20 cellular contexts compared by ENCODE assay signal in the genomic region with DNA sequence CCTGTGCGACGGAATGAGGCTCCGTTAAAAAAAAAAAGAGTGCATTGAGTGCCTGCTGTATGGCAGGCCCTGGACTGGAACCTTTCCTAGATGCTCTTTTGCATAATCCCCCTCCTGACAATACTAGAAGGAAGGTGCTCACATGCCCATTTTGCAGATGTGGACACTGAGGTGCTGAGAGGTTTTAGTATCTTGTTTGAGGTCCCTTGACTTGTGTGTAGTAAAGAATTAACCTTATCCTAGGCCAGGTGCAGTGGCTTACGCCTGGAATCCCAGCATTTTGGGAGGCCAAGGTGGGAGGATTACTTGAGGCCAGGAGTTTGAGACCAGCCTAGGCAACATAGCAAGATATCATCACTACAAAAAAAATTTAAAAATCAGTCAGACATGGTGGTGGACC. TPM values are rescaled to one million over a fixed set of nuclear protein-coding genes. Genes with fewer than 3 reads are reported as not detected.
DNase-seq lines count a peak whose midpoint lies in the region; ATAC-seq, FAIRE-seq and TF ChIP-seq lines count a peak whose summit lies in the region.
"Had no signal": no experiment of that assay in that cellular context is flagged by ENCODE, and none has a peak within 500 bp of the region (broad histone marks: within the 10 kb centered on the region; RNA-seq: fewer than 3 reads in every experiment).

No MANE protein-coding gene starts in this region.

- H2AFZ ChIP-seq in Karpas-422 (ENCODE audit: low read length) (no peak overlapping the region), smooth muscle cell (ENCODE audit: low read depth) (no peak overlapping the region)

- no peak for ATAC-seq in A549
- ATAC-seq: CD8-positive, alpha-beta T cell had no signal

- H3K27me3 ChIP-seq in Karpas-422 (ENCODE audit: low read length) (no peaks in the 10 kb centered on the region), smooth muscle cell (ENCODE audit: low read depth) (no peaks in the 10 kb centered on the region), tibial nerve (no peaks in the 10 kb centered on the region)
- H3K27me3 ChIP-seq: BLaER1 had no signal

- no peaks in the 10 kb centered on the region for H3K9me2 ChIP-seq in Karpas-422 (replicated peaks; ENCODE audit: insufficient read depth, low read length)

- CTCF ChIA-PET in A549 (lab: Yijun Ruan, JAX): interaction anchor here (1.5 to 14.7 kb wide), 3 partner anchors 9 to 37 kb away, joined by 4 to 160 read pairs (median 27); no protein-coding TSS in a partner anchor

- H3K4me2 ChIP-seq in A549 (peak overlapping the region; percentile 63), Karpas-422 (ENCODE audit: low read depth, low read length, poor library complexity, severe bottlenecking) (no peak overlapping the region), smooth muscle cell (no peak overlapping the region)
- H3K4me2 ChIP-seq: BLaER1 had no signal

- TF ChIP-seq EP300 in A549 (IDR thresholded peaks at IDR 0.05): no peak
- TF ChIP-seq EP300 in tibial nerve (IDR thresholded peaks at IDR 0.05): no peak

- H3K4me1 ChIP-seq in A549 (peaks cover 15% of the 10 kb centered on the region), Karpas-422 (ENCODE audit: low read length) (no peaks in the 10 kb centered on the region), smooth muscle cell (ENCODE audit: low read depth) (no peaks in the 10 kb centered on the region), tibial nerve (no peaks in the 10 kb centered on the region)
- H3K4me1 ChIP-seq: HAP-1 had no signal

- H3K4me3 ChIP-seq in A549 (no peak overlapping the region), Karpas-422 (ENCODE audit: low read length) (no peak overlapping the region), coronary artery (no peak overlapping the region), smooth muscle cell (no peak overlapping the region), tibial nerve (no peak overlapping the region)
- H3K4me3 ChIP-seq: BLaER1, HAP-1 had no signal

- TF ChIP-seq POLR2A in A549 (IDR thresholded peaks at IDR 0.05; ENCODE audit: low read length) (no peak), GM12892 (IDR thresholded peaks at IDR 0.05; ENCODE audit: low read depth, low read length) (no peak), tibial nerve (IDR thresholded peaks at IDR 0.05) (no peak)

- POLR2A ChIA-PET in A549 (lab: Yijun Ruan, JAX): no interaction called here

- WGBS in A549 (ENCODE audit: missing lambda C conversion rate): 97% methylated on average over 4 of the region's 4 CpGs
- 97% methylated on average over 4 of the region's 4 CpGs for WGBS in smooth muscle cell (ENCODE audit: low lambda C conversion rate)
- WGBS in tibial nerve, 2 donors: 88 to 90% methylated on average over 4 of the region's 4 CpGs

- H3K9me3 ChIP-seq in A549 (no peaks in the 10 kb centered on the region), Karpas-422 (ENCODE audit: low read length) (no peaks in the 10 kb centered on the region), smooth muscle cell (replicated peaks; ENCODE audit: low read depth) (no peaks in the 10 kb centered on the region), tibial nerve (no peaks in the 10 kb centered on the region)
- H3K9me3 ChIP-seq: BLaER1, Caco-2, HAP-1 had no signal

- H3K27ac ChIP-seq in A549 (peak overlapping the region; percentile 51 to 81; a peak in 5 of 6 replicates), Karpas-422 (ENCODE audit: low read length) (no peak overlapping the region), coronary artery (peak overlapping the region; percentile 69 to 83), smooth muscle cell (ENCODE audit: low read depth) (peak overlapping the region; percentile 77), tibial nerve (no peak overlapping the region)
- H3K27ac ChIP-seq: BLaER1, C4-2B had no signal

- TF ChIP-seq CTCF in A549 (IDR thresholded peaks at IDR 0.05): no peak
- TF ChIP-seq CTCF in coronary artery (IDR thresholded peaks at IDR 0.05): no peak
- no peak for TF ChIP-seq CTCF in smooth muscle cell (IDR thresholded peaks at IDR 0.05; ENCODE audit: borderline replicate concordance, insufficient read depth, poor library complexity, severe bottlenecking)
- no peak for TF ChIP-seq CTCF in tibial nerve (IDR thresholded peaks at IDR 0.05)

- no peak for TF ChIP-seq RAD21 in A549 (conservative IDR thresholded peaks at IDR 0.05 in 1 of 2, IDR thresholded peaks at IDR 0.05 in 1 of 2)

- H3K79me2 ChIP-seq in Karpas-422 (ENCODE audit: low read length): no peaks in the 10 kb centered on the region
- H3K79me2 ChIP-seq in smooth muscle cell (ENCODE audit: low read depth): no peaks in the 10 kb centered on the region

- DNase-seq in A549 (ENCODE audit: low read depth in 1 of 2, low spot score in 1 of 2) (no peak), Karpas-422 (peak; percentile 36), coronary artery (ENCODE audit: low spot score) (no peak), smooth muscle cell (lab: John Stamatoyannopoulos, UW; ENCODE audit: unreplicated experiment) (no peak), GM12892 (ENCODE audit: insufficient read length) (no peak), nucleus accumbens (lab: John Stamatoyannopoulos, UW) (no peak), tibial nerve (ENCODE audit: low spot score in 2 of 2) (no peak)
- DNase-seq: 8988T; CD4-positive, CD25-positive, alpha-beta regulatory T cell; CD8-positive, alpha-beta T cell; DMS153; DND-41; GOT3 had no signal

- FAIRE-seq in A549 (lab: Jason Lieb, UNC): no peak
- no peak for FAIRE-seq in GM12892 (lab: Jason Lieb, UNC)
- FAIRE-seq: G401.6, H54 had no signal

- H4K20me1 ChIP-seq in Karpas-422 (ENCODE audit: insufficient read depth, low read depth, low read length) (no peaks in the 10 kb centered on the region), smooth muscle cell (ENCODE audit: low read depth) (no peaks in the 10 kb centered on the region)
- H4K20me1 ChIP-seq: BLaER1 had no signal

- no peaks in the 10 kb centered on the region for H3F3A ChIP-seq in smooth muscle cell (ENCODE audit: low read depth)

- H3K9ac ChIP-seq in Karpas-422 (ENCODE audit: low read length) (no peak overlapping the region), smooth muscle cell (ENCODE audit: low read depth) (no peak overlapping the region)
- H3K9ac ChIP-seq: BLaER1 had no signal

- H3K36me3 ChIP-seq in Karpas-422 (ENCODE audit: insufficient read depth, low read length) (no peaks in the 10 kb centered on the region), smooth muscle cell (ENCODE audit: low read depth) (no peaks in the 10 kb centered on the region), tibial nerve (no peaks in the 10 kb centered on the region)
- H3K36me3 ChIP-seq: BLaER1, HAP-1 had no signal

TF ChIP-seq in A549, 52 proteins besides CTCF, POLR2A, EP300 and RAD21:
- no peak for TF ChIP-seq FOSL2 (IDR thresholded peaks at IDR 0.05)
- TF ChIP-seq FOSL2 (CRISPR knock-in tag; IDR thresholded peaks at IDR 0.05): no peak
- TF ChIP-seq ZNF302 (CRISPR knock-in tag; IDR thresholded peaks at IDR 0.05): no peak
- peak; percentile 71; the same call in 1 of the 2 replicates for TF ChIP-seq KDM1A (IDR thresholded peaks at IDR 0.05; ENCODE audit: low read depth)
TF ChIP-seq in A549: peak in this region for 1.

RNA-seq across cellular contexts. Expression of a gene that starts 46.6 kb away (rescaled TPM):
- polyA plus RNA-seq in A549 (2011; rRNA removed) (0.25 and 0.67 TPM in 2 replicates), A549 (2017; fragmentation: RNase III; extraction: RNeasy Plus Mini Kit Qiagen cat#74134 plus additional on column Dnase treatment) (0.35 to 0.44 TPM (median 0.41 TPM) in 3 replicates), smooth muscle cell (0.83 TPM in 1 of 2 replicates, not detected in the other)
- polyA plus RNA-seq in A549 (2012; cell fraction: cytosol; rRNA removed): 0.19 and 0.35 TPM in 2 replicates
- 0.83 and 0.93 TPM in 2 replicates for polyA plus RNA-seq in A549 (2012; cell fraction: nucleus; rRNA removed)
- polyA minus RNA-seq in A549 (2011; rRNA and poly(A)+ RNA removed): 0.17 and 0.29 TPM in 2 replicates
- 0.40 TPM in 1 of 2 replicates, not detected in the other for total RNA-seq in Karpas-422 (2014; rRNA removed; shearing (Covaris generic); ENCODE audit: low replicate concordance)
- total RNA-seq in smooth muscle cell (0.09 and 0.22 TPM in 2 replicates), tibial nerve (1 to 10 TPM in 3 of 4 donors, under 1 TPM in 1; 0.30 to 5.7 (median 1.8) TPM)
- not detected for polyA plus RNA-seq in GM12892 (2012; ENCODE audit: missing spikeins)
- total RNA-seq: A673; Caco-2; CD4-positive, CD25-positive, alpha-beta regulatory T cell; CD8-positive, alpha-beta T cell had no signal
- polyA plus RNA-seq: CD4-positive, CD25-positive, alpha-beta regulatory T cell had no signal

RNA-seq across cellular contexts. Expression of a gene that starts 55.1 kb away (rescaled TPM):
- polyA plus RNA-seq in A549 (2011; rRNA removed) (22.1 and 28.5 TPM in 2 replicates), A549 (2017; fragmentation: RNase III; extraction: RNeasy Plus Mini Kit Qiagen cat#74134 plus additional on column Dnase treatment) (10.8 to 13.0 TPM (median 12.2 TPM) in 3 replicates), smooth muscle cell (3.9 and 6.4 TPM in 2 replicates)
- polyA plus RNA-seq in A549 (2012; cell fraction: cytosol; rRNA removed): 16.6 and 20.2 TPM in 2 replicates
- 38.7 and 39.6 TPM in 2 replicates for polyA plus RNA-seq in A549 (2012; cell fraction: nucleus; rRNA removed)
- 63.0 and 76.4 TPM in 2 replicates for polyA minus RNA-seq in A549 (2011; rRNA and poly(A)+ RNA removed)
- total RNA-seq in Karpas-422 (2014; rRNA removed; shearing (Covaris generic); ENCODE audit: low replicate concordance): 26.1 and 34.6 TPM in 2 replicates
- total RNA-seq in smooth muscle cell (15.0 and 24.8 TPM in 2 replicates), tibial nerve (10 to 100 TPM; 34.3 to 52.5 (median 39.5) TPM)
- 14.8 TPM for polyA plus RNA-seq in GM12892 (2012; ENCODE audit: missing spikeins)

Comparison
In these comparisons a context has a peak if more than half of its experiments do, and no peak if none do; other contexts are left out.
1. H3K27ac ChIP-seq: peak in A549 (2 of 2), coronary artery (2 of 2) and smooth muscle cell (single experiment); none in Karpas-422 (single experiment) and tibial nerve (0 of 4).